In genomic region chr7:144668503-144668902, GRCh38 we compare ENCODE assay signal across 27 cellular contexts.
"Had no signal": no experiment of that assay in that cellular context is flagged by ENCODE, and none has a peak within 500 bp of the region (broad histone marks: within the 10 kb centered on the region; RNA-seq: fewer than 3 reads in every experiment).

No MANE protein-coding gene starts in this region.

- H3K9me3 ChIP-seq: adrenal gland, colonic mucosa had no signal

- H3K27me3 Mint-ChIP-seq: activated CD4-positive, alpha-beta memory T cell treated with anti-CD3 and anti-CD28 coated beads, Interleukin-2, amount 10 ng/mL, durations not matched to agents 7 days and 5 days; activated CD4-positive, alpha-beta T cell treated with anti-CD3 and anti-CD28 coated beads for 36 hours; activated naive CD8-positive, alpha-beta T cell; activated T-helper 17 cell treated with anti-CD3 and anti-CD28 coated beads, Interleukin-2, amount 50 U/mL, for 72 hours; T-cell had no signal

- H3K4me3 Mint-ChIP-seq: activated CD4-positive, alpha-beta memory T cell treated with anti-CD3 and anti-CD28 coated beads, Interleukin-2, amount 10 ng/mL, durations not matched to agents 7 days and 5 days; activated CD4-positive, alpha-beta T cell treated with anti-CD3 and anti-CD28 coated beads for 36 hours; activated naive CD4-positive, alpha-beta T cell treated with anti-CD3 and anti-CD28 coated beads for 36 hours; activated naive CD8-positive, alpha-beta T cell; activated T-helper 17 cell treated with anti-CD3 and anti-CD28 coated beads, Interleukin-2, amount 50 U/mL, for 72 hours; T-cell had no signal

- H3K4me2 ChIP-seq: PC-9 had no signal

- ATAC-seq: activated CD4-positive, alpha-beta T cell treated with anti-CD3 and anti-CD28 coated beads for 36 hours; activated T-helper 17 cell treated with anti-CD3 and anti-CD28 coated beads, Interleukin-2, amount 50 U/mL, for 72 hours; T-cell had no signal

- H3K27ac ChIP-seq: adrenal gland, colonic mucosa, PC-9, VCaP had no signal

- H3K27ac Mint-ChIP-seq: activated CD4-positive, alpha-beta memory T cell treated with anti-CD3 and anti-CD28 coated beads, Interleukin-2, amount 10 ng/mL, durations not matched to agents 7 days and 5 days; activated CD4-positive, alpha-beta T cell treated with anti-CD3 and anti-CD28 coated beads for 36 hours; activated naive CD4-positive, alpha-beta T cell treated with anti-CD3 and anti-CD28 coated beads for 36 hours; activated naive CD8-positive, alpha-beta T cell; activated T-helper 17 cell treated with anti-CD3 and anti-CD28 coated beads, Interleukin-2, amount 50 U/mL, for 72 hours; T-cell had no signal

- H3K4me1 Mint-ChIP-seq: activated CD4-positive, alpha-beta memory T cell treated with anti-CD3 and anti-CD28 coated beads, Interleukin-2, amount 10 ng/mL, durations not matched to agents 7 days and 5 days; activated CD4-positive, alpha-beta T cell treated with anti-CD3 and anti-CD28 coated beads for 36 hours; activated T-helper 17 cell treated with anti-CD3 and anti-CD28 coated beads, Interleukin-2, amount 50 U/mL, for 72 hours; T-cell had no signal

- H3K4me1 ChIP-seq: adrenal gland, colonic mucosa had no signal

- H3K9me3 Mint-ChIP-seq: activated CD4-positive, alpha-beta memory T cell treated with anti-CD3 and anti-CD28 coated beads, Interleukin-2, amount 10 ng/mL, durations not matched to agents 7 days and 5 days; activated naive CD4-positive, alpha-beta T cell treated with anti-CD3 and anti-CD28 coated beads for 36 hours had no signal

- DNase-seq: activated CD4-positive, alpha-beta memory T cell treated with anti-CD3 and anti-CD28 coated beads, Interleukin-2, amount 10 ng/mL, durations not matched to agents 7 days and 5 days; activated CD4-positive, alpha-beta T cell treated with anti-CD3 and anti-CD28 coated beads for 36 hours; activated CD4-positive, alpha-beta T cell treated with anti-CD3 and anti-CD28 coated beads, Interleukin-2, amount 50 U/mL, for 1 hour; activated gamma-delta T cell; activated naive CD4-positive, alpha-beta T cell treated with anti-CD3 and anti-CD28 coated beads for 36 hours; activated T-cell treated with anti-CD3 and anti-CD28 coated beads for 4 hours; activated T-cell treated with anti-CD3 and anti-CD28 coated beads, Interleukin-2, amount 50 U/mL, for 48 hours; adrenal gland; anterior cingulate cortex; colonic mucosa; Karpas-422; NCI-H1048; NCI-H1417; NCI-H1930; NCI-H2171; NCI-H2227 treated with DMSO at 0.1 percent for 48 hours; NCI-H446 treated with DMSO at 0.1 percent for 48 hours; NCI-H524 treated with DMSO at 0.1 percent for 48 hours; NCI-H774; PC-9; SIG-M5; T-cell; T-helper 2 cell; T1000 had no signal

- H3K27me3 ChIP-seq: adrenal gland, colonic mucosa had no signal

- H2AFZ ChIP-seq: PC-9 had no signal
